ENCODE assay signal across 8 cellular contexts in the genomic region with DNA sequence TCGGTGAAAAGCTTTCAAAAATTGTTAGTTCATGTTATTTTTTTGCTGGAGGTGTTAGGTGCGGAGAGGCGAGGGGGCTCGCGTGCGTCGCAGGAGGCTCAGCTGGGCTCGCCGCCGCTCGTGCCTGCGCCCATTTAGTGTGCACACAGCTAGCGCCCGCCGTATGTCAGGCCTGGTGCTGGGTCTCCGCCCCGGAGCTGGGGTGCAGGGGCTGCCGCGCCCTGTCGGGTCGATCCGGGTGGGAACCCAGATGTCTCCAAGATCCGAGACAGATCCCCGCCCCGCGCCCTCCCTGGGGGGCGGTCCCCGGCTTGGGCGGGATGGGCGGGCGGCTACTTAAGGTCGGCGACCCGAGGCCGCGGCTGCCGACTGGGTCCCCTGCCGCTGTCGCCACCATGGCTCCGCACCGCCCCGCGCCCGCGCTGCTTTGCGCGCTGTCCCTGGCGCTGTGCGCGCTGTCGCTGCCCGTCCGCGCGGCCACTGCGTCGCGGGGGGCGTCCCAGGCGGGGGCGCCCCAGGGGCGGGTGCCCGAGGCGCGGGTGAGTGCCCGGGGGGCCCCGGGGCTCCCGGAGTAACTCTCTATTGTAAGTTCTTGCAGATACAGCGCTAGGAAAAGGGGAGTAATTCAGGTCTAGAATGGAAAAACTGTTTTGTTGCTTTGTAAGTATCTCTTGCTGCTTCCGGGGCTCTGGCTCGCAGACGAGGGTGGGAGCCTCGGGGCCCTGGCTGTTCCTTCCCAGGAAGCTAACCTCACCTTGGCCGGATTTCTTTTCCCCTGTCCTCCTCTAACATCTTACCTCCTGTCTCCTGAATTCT. TPM values are rescaled to one million over a fixed set of nuclear protein-coding genes. Genes with fewer than 3 reads are reported as not detected.
DNase-seq lines count a peak whose midpoint lies in the region; ATAC-seq and TF ChIP-seq lines count a peak whose summit lies in the region.

No MANE protein-coding gene starts in this region.

- H3F3A ChIP-seq in GM23248 (ENCODE audit: insufficient read depth): peaks cover 15% of the 10 kb centered on the region

- H3K4me1 ChIP-seq in BLaER1: peaks cover 57% of the 10 kb centered on the region
- H3K4me1 ChIP-seq in GM23248 (ENCODE audit: insufficient read depth): 0 out of 2 replicates have a peak, but pooled peaks cover 7% of the 10 kb centered on the region
- peaks cover 59 to 89% (median 72%) of the 10 kb centered on the region in 4 donors for H3K4me1 ChIP-seq in transverse colon

- in situ Hi-C loops in GM23248 (cut with MboI): loop anchor here (25.0 kb wide), 1 partner anchor 87 kb away; the partner anchor contains the start of gene RAB14
- in situ Hi-C loops in transverse colon (cut with MboI; ENCODE audit: low pct_ligation_motif_present in 1 of 4, low pct_unique_long_range_greater_than_20kb in 1 of 4, low sequenced_read_pairs in 3 of 4): loop anchor here in 3 of 4 donors (10.0 to 25.0 kb wide), 2 partner anchors 85 to 87 kb away; partner anchors contain the start of gene RAB14 (in 2 of the 3)

- H3K9me3 Mint-ChIP-seq in WTC11: no peaks in the 10 kb centered on the region

- TF ChIP-seq CTCF in WTC11 (IDR thresholded peaks at IDR 0.05) (no peak), transverse colon (IDR thresholded peaks at IDR 0.05) (no peak)

- no peak for TF ChIP-seq EP300 in transverse colon (IDR thresholded peaks at IDR 0.05; ENCODE audit: low read depth)

- POLR2A ChIA-PET in WTC11 (lab: Charles Lee): interaction anchor here (1.0 to 1.3 kb wide), 2 partner anchors 11 to 15 kb away, joined by 3 read pairs; no protein-coding TSS in a partner anchor

- peaks cover 30% of the 10 kb centered on the region for H3K79me2 ChIP-seq in GM23248 (ENCODE audit: insufficient read depth)

- H3K9ac ChIP-seq in BLaER1 (peak overlapping the region; percentile 85), GM23248 (peak overlapping the region; percentile 63)

- peak; percentile 76 for DNase-seq in GM23248
- peak; percentile 23 for DNase-seq in WTC11 (ENCODE audit: low spot score)
- peak; percentile 52 for DNase-seq in mucosa of gallbladder (ENCODE audit: low spot score)
- DNase-seq in transverse colon: peak; percentile 70

- H3K27me3 ChIP-seq in BLaER1: no peaks in the 10 kb centered on the region
- H3K27me3 ChIP-seq in GM23248 (replicated peaks; ENCODE audit: insufficient read depth): no peaks in the 10 kb centered on the region
- H3K27me3 ChIP-seq in transverse colon: no peaks in the 10 kb centered on the region

- H3K4me3 ChIP-seq in BLaER1 (peak overlapping the region; percentile 78), GM23248 (peak overlapping the region; percentile 68), transverse colon (peak overlapping the region; percentile 16 to 60 (median 54))

- H3K9me2 ChIP-seq in GM23248 (ENCODE audit: insufficient read depth): no peaks in the 10 kb centered on the region

- H2AFZ ChIP-seq in GM23248: peak overlapping the region; percentile 31

- H3K36me3 ChIP-seq in BLaER1: peaks cover 30% of the 10 kb centered on the region
- 0 out of 2 replicates have a peak, but pooled peaks cover 14% of the 10 kb centered on the region for H3K36me3 ChIP-seq in GM23248 (ENCODE audit: low read depth)
- peaks cover 0 to 17% (median 2%) of the 10 kb centered on the region in 4 donors for H3K36me3 ChIP-seq in transverse colon

- H3K27ac ChIP-seq in BLaER1 (peak overlapping the region; percentile 82), GM23248 (no peak overlapping the region), transverse colon (peak overlapping the region; percentile 79 to 95 (median 88))

- CTCF ChIA-PET in WTC11 (lab: Charles Lee): interaction anchor here (1.0 to 4.2 kb wide), 8 partner anchors 11 to 239 kb away, joined by 3 to 27 read pairs (median 8); partner anchors contain the start of gene GSN

- H3K4me2 ChIP-seq in BLaER1: peak overlapping the region; percentile 98
- H3K4me2 ChIP-seq in GM23248 (ENCODE audit: unreplicated experiment): peak overlapping the region; percentile 82

- H3K27ac Mint-ChIP-seq in WTC11: no peak overlapping the region

- H4K20me1 ChIP-seq in BLaER1 (no peaks in the 10 kb centered on the region), GM23248 (ENCODE audit: insufficient read depth) (no peaks in the 10 kb centered on the region)

- peaks cover 21% of the 10 kb centered on the region for H3K27me3 Mint-ChIP-seq in WTC11 (ENCODE audit: low read depth)

- no peaks in the 10 kb centered on the region for H3K36me3 Mint-ChIP-seq in WTC11

- H3K4me3 Mint-ChIP-seq in WTC11: peak overlapping the region; percentile 74

- H3K9me3 ChIP-seq in BLaER1 (no peaks in the 10 kb centered on the region), GM23248 (ENCODE audit: low read depth) (no peaks in the 10 kb centered on the region), transverse colon (no peaks in the 10 kb centered on the region)

- peak; percentile 41 for TF ChIP-seq POLR2A in transverse colon (IDR thresholded peaks at IDR 0.05)

- ATAC-seq in WTC11 (peak; percentile 56), esophagus mucosa (peak; percentile 54), HG03159 (IDR thresholded peaks at IDR 0.05; ENCODE audit: unreplicated experiment) (no peak), HG02763 (IDR thresholded peaks at IDR 0.05; ENCODE audit: unreplicated experiment) (no peak)

- WGBS in GM23248 (ENCODE audit: low coverage in 1 of 2, low lambda C conversion rate in 2 of 2, missing lambda C conversion rate in 2 of 2), 2 experiments: 2 to 3% methylated on average over 40 to 71 of the region's 74 CpGs
- 0 to 1% methylated on average over 6 to 30 of the region's 74 CpGs for WGBS in transverse colon (ENCODE audit: low coverage in 1 of 2), 2 donors

- intact Hi-C loops in transverse colon (cut with DNase I; ENCODE audit: low total_unique reads): no loop called here

- H3K4me1 Mint-ChIP-seq in WTC11: peaks cover 23% of the 10 kb centered on the region

TF ChIP-seq in WTC11, 78 proteins besides CTCF, POLR2A, EP300 and RAD21 (continues in another document):
- TF ChIP-seq, protein P1, sequence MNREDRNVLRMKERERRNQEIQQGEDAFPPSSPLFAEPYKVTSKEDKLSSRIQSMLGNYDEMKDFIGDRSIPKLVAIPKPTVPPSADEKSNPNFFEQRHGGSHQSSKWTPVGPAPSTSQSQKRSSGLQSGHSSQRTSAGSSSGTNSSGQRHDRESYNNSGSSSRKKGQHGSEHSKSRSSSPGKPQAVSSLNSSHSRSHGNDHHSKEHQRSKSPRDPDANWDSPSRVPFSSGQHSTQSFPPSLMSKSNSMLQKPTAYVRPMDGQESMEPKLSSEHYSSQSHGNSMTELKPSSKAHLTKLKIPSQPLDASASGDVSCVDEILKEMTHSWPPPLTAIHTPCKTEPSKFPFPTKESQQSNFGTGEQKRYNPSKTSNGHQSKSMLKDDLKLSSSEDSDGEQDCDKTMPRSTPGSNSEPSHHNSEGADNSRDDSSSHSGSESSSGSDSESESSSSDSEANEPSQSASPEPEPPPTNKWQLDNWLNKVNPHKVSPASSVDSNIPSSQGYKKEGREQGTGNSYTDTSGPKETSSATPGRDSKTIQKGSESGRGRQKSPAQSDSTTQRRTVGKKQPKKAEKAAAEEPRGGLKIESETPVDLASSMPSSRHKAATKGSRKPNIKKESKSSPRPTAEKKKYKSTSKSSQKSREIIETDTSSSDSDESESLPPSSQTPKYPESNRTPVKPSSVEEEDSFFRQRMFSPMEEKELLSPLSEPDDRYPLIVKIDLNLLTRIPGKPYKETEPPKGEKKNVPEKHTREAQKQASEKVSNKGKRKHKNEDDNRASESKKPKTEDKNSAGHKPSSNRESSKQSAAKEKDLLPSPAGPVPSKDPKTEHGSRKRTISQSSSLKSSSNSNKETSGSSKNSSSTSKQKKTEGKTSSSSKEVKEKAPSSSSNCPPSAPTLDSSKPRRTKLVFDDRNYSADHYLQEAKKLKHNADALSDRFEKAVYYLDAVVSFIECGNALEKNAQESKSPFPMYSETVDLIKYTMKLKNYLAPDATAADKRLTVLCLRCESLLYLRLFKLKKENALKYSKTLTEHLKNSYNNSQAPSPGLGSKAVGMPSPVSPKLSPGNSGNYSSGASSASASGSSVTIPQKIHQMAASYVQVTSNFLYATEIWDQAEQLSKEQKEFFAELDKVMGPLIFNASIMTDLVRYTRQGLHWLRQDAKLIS (CRISPR knock-in tag; IDR thresholded peaks at IDR 0.05; ENCODE audit: borderline replicate concordance): no peak
- TF ChIP-seq EMX1 (CRISPR knock-in tag; IDR thresholded peaks at IDR 0.05): no peak
- peak; percentile 85 for TF ChIP-seq ZNF423 (CRISPR knock-in tag; IDR thresholded peaks at IDR 0.05)
- TF ChIP-seq CREM (CRISPR knock-in tag; IDR thresholded peaks at IDR 0.05): no peak
- peak; percentile 49; the same call in 1 of the 2 replicates for TF ChIP-seq FOXP1 (CRISPR knock-in tag; IDR thresholded peaks at IDR 0.05; ENCODE audit: borderline replicate concordance)
- TF ChIP-seq, protein P2, sequence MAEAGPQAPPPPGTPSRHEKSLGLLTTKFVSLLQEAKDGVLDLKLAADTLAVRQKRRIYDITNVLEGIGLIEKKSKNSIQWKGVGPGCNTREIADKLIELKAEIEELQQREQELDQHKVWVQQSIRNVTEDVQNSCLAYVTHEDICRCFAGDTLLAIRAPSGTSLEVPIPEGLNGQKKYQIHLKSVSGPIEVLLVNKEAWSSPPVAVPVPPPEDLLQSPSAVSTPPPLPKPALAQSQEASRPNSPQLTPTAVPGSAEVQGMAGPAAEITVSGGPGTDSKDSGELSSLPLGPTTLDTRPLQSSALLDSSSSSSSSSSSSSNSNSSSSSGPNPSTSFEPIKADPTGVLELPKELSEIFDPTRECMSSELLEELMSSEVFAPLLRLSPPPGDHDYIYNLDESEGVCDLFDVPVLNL (CRISPR knock-in tag; IDR thresholded peaks at IDR 0.05; ENCODE audit: borderline replicate concordance, low read depth): no peak
- TF ChIP-seq GTF2I (CRISPR knock-in tag; conservative IDR thresholded peaks at IDR 0.05): no peak
- no peak for TF ChIP-seq USF2 (CRISPR knock-in tag; IDR thresholded peaks at IDR 0.05)
- no peak for TF ChIP-seq JUN (CRISPR knock-in tag; IDR thresholded peaks at IDR 0.05)

RNA-seq across cellular contexts. Expression of gene GSN, which starts 31.7 kb away (rescaled TPM):
- total RNA-seq in GM23248 (2014; rRNA removed; shearing (Covaris generic)): 387 and 393 TPM in 2 replicates
- 258 and 265 TPM in 2 replicates for polyA plus RNA-seq in GM23248 (2016; fragmentation: Nextera tagmentation; extraction: Ambion mirVana)
- total RNA-seq in WTC11 (2021): 47.0 to 57.3 TPM (median 54.9 TPM) in 3 replicates
- 270 TPM for total RNA-seq in esophagus mucosa
- 521 TPM for total RNA-seq in mucosa of gallbladder
- 100 to 1,000 TPM; 628 to 986 (median 782) TPM for total RNA-seq in transverse colon

Comparison
In these comparisons a context has a peak if more than half of its experiments do, and no peak if none do; other contexts are left out.
1. DNase-seq: peak in every context shown above with its lines; median percentile 76 in GM23248; 70 in transverse colon; 52 in mucosa of gallbladder; 23 in WTC11.
2. ATAC-seq: peak in WTC11 (single experiment) and esophagus mucosa (single experiment); none in HG03159 (single experiment) and HG02763 (single experiment).
3. Peak in every context shown above with its lines, with median percentiles within 50 percentile points of each other: H3K4me3 ChIP-seq.